In the genomic region with DNA sequence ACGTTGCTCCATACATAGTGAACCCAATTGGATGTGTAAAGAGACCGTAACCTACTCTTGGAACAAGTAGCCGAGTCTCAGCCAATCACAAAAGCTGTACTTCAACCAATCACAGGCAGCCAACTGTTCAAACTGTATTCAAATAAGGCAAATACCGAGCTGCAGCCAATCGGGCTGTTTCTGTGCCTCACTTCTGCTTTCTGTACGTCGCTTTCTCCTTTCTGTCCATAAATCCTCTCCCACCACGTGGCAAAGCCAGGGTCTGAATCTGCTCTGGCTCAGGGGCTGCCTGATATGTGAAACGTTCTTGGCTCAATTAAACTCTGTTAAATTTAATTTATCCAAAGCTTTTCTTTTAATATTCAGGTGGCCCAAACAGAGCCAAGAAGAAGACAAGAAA, we compare ENCODE assay signal across 18 cellular contexts.
"Had no signal": no experiment of that assay in that cellular context is flagged by ENCODE, and none has a peak within 500 bp of the region (broad histone marks: within the 10 kb centered on the region; RNA-seq: fewer than 3 reads in every experiment).

No MANE protein-coding gene starts in this region.

- H3K79me2 ChIP-seq: hepatocyte had no signal

- H3K36me3 ChIP-seq: adrenal gland, breast epithelium, neural progenitor cell, prostate gland, upper lobe of left lung, WERI-Rb-1 had no signal

- H3K4me1 ChIP-seq: adrenal gland, breast epithelium, neural progenitor cell, prostate gland, upper lobe of left lung had no signal

- H3K4me1 Mint-ChIP-seq: neural progenitor cell had no signal

- H3K27ac ChIP-seq: adrenal gland, breast epithelium, hepatocyte, neural progenitor cell, prostate gland, upper lobe of left lung, WERI-Rb-1 had no signal

- H3K27ac Mint-ChIP-seq: activated naive CD4-positive, alpha-beta T cell treated with anti-CD3 and anti-CD28 coated beads, Interleukin-2, amount 50 U/mL, for 72 hours; memory B cell; neural progenitor cell; stimulated activated naive CD8-positive, alpha-beta T cell treated with anti-CD3 and anti-CD28 coated beads, Interleukin-15, Interleukin-2, amounts not matched to agents 100 ng/mL and 50 ng/mL, for 24 hours had no signal

- H3K9me3 ChIP-seq: adrenal gland, breast epithelium, prostate gland, upper lobe of left lung had no signal

- H3K4me3 Mint-ChIP-seq: memory B cell; neural progenitor cell; stimulated activated naive CD8-positive, alpha-beta T cell treated with anti-CD3 and anti-CD28 coated beads, Interleukin-15, Interleukin-2, amounts not matched to agents 100 ng/mL and 50 ng/mL, for 24 hours had no signal

- DNase-seq: activated CD4-positive, alpha-beta T cell treated with anti-CD3 and anti-CD28 coated beads for 1 hour; activated CD4-positive, alpha-beta T cell treated with anti-CD3 and anti-CD28 coated beads, Interleukin-2, amount 50 U/mL, for 4 hours; activated gamma-delta T cell; adrenal gland; effector CD4-positive, alpha-beta T cell; right cardiac atrium; T1000; upper lobe of left lung; WERI-Rb-1 had no signal

- H3K9me3 Mint-ChIP-seq: activated naive CD4-positive, alpha-beta T cell treated with anti-CD3 and anti-CD28 coated beads, Interleukin-2, amount 50 U/mL, for 72 hours; neural progenitor cell; stimulated activated naive CD8-positive, alpha-beta T cell treated with anti-CD3 and anti-CD28 coated beads, Interleukin-15, Interleukin-2, amounts not matched to agents 100 ng/mL and 50 ng/mL, for 24 hours had no signal

- FAIRE-seq: astrocyte had no signal

- H3K9ac ChIP-seq: neural progenitor cell had no signal

- H3K4me3 ChIP-seq: adrenal gland, breast epithelium, hepatocyte, neural progenitor cell, prostate gland, upper lobe of left lung had no signal

- H3K36me3 Mint-ChIP-seq: activated naive CD4-positive, alpha-beta T cell treated with anti-CD3 and anti-CD28 coated beads, Interleukin-2, amount 50 U/mL, for 72 hours; memory B cell; neural progenitor cell had no signal

- ATAC-seq: activated naive CD4-positive, alpha-beta T cell treated with anti-CD3 and anti-CD28 coated beads, Interleukin-2, amount 50 U/mL, for 72 hours; esophagus mucosa; right cardiac atrium had no signal

- H3K27me3 ChIP-seq: adrenal gland, hepatocyte, neural progenitor cell, upper lobe of left lung had no signal

- H2AFZ ChIP-seq: hepatocyte, neural progenitor cell had no signal

- H3K4me2 ChIP-seq: hepatocyte, neural progenitor cell had no signal
